Comparison of ENCODE assay signal across 17 cellular contexts in the genomic region with DNA sequence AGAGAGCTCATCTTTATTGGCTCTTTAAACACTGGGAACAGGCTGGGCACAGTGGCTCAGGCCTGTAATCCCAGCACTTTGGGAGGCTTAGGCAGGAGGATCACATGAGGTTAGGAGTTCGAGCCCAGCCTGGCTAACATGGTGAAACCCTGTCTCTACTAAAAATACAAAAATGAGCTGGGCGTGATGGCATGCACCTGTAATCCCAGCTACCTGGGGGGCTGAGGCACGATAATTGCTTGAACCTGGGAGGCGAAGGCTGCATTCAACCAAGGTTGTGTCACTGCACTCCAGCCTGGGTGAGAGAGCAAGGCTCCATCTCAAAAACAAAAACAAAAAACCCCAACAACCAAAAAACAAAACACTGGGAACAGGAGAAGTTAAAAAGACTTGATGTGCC.
DNase-seq lines count a peak whose midpoint lies in the region; ATAC-seq and TF ChIP-seq lines count a peak whose summit lies in the region.
"Had no signal": no experiment of that assay in that cellular context is flagged by ENCODE, and none has a peak within 500 bp of the region (broad histone marks: within the 10 kb centered on the region; RNA-seq: fewer than 3 reads in every experiment).

No MANE protein-coding gene starts in this region.

- H3K9me3 ChIP-seq in esophagus muscularis mucosa, result no peaks in the 10 kb centered on the region
- no peaks in the 10 kb centered on the region for H3K9me3 ChIP-seq in osteoblast (ENCODE audit: low read depth, low read length)
- no peaks in the 10 kb centered on the region for H3K9me3 ChIP-seq in upper lobe of right lung
- H3K9me3 ChIP-seq in mammary epithelial cell (replicated peaks; ENCODE audit: insufficient read depth, low read length), result no peaks in the 10 kb centered on the region

- H3K4me1 Mint-ChIP-seq in HFFc6 (ENCODE audit: low read depth), result peaks cover 49% of the 10 kb centered on the region
- H3K4me1 Mint-ChIP-seq in natural killer cell, result no peaks in the 10 kb centered on the region
- H3K4me1 Mint-ChIP-seq: CD4-positive, alpha-beta memory T cell had no signal

- H3K27me3 Mint-ChIP-seq in HFFc6 (ENCODE audit: insufficient read depth) (no peaks in the 10 kb centered on the region; the same call in 1 of the 2 replicates), natural killer cell (ENCODE audit: low read depth in 2 of 2) (no peaks in the 10 kb centered on the region)
- H3K27me3 Mint-ChIP-seq: CD4-positive, alpha-beta memory T cell had no signal

- H3K9me3 Mint-ChIP-seq in HFFc6 (no peaks in the 10 kb centered on the region), natural killer cell (no peaks in the 10 kb centered on the region)
- H3K9me3 Mint-ChIP-seq: CD4-positive, alpha-beta memory T cell had no signal

- in situ Hi-C loops in mammary epithelial cell (cut with MboI; ENCODE audit: low sequenced_read_pairs in 2 of 2) (no loop called here), G401 (cut with HindIII; ENCODE audit: low sequenced_read_pairs) (loop anchor here (5.0 kb wide), 1 partner anchor 118 kb away; no protein-coding TSS in a partner anchor)

- DNase-seq in HFFc6 (no peak), esophagus muscularis mucosa (ENCODE audit: extremely low spot score) (no peak), osteoblast (ENCODE audit: insufficient read length, low spot score, missing footprints) (no peak), upper lobe of right lung (no peak), mammary epithelial cell (no peak), natural killer cell (no peak), G401 (ENCODE audit: low spot score) (no peak)
- DNase-seq: Calu3; CD4-positive, alpha-beta memory T cell; H7; KBM-7; NCI-H1436; NCI-H2029 treated with DMSO at 0.1 percent for 48 hours; NCI-H2171 treated with DMSO at 0.1 percent for 48 hours; NCI-H446 treated with DMSO at 0.1 percent for 48 hours; OCI-M1; SHP77 treated with DMSO at 0.1 percent for 48 hours had no signal

- H4K20me1 ChIP-seq in osteoblast (ENCODE audit: insufficient read depth, low read length) (no peaks in the 10 kb centered on the region), mammary epithelial cell (ENCODE audit: insufficient read depth, low read length) (no peaks in the 10 kb centered on the region)

- peak overlapping the region; percentile 80 for H3K27ac Mint-ChIP-seq in HFFc6
- no peak overlapping the region for H3K27ac Mint-ChIP-seq in natural killer cell

- no peak overlapping the region for H3K4me3 ChIP-seq in esophagus muscularis mucosa
- no peak overlapping the region for H3K4me3 ChIP-seq in osteoblast (ENCODE audit: insufficient read depth, low read length)
- no peak overlapping the region for H3K4me3 ChIP-seq in upper lobe of right lung
- no peak overlapping the region for H3K4me3 ChIP-seq in mammary epithelial cell (replicated peaks in 1 of 3; ENCODE audit: insufficient read depth in 1 of 3, low read depth in 2 of 3, low read length in 3 of 3)

- TF ChIP-seq CTCF in HFFc6 (IDR thresholded peaks at IDR 0.05) (no peak), esophagus muscularis mucosa (IDR thresholded peaks at IDR 0.05) (no peak), osteoblast (IDR thresholded peaks at IDR 0.05; ENCODE audit: extremely low read depth, low read depth, low read length) (no peak), upper lobe of right lung (IDR thresholded peaks at IDR 0.05) (no peak), mammary epithelial cell (conservative IDR thresholded peaks at IDR 0.05 in 1 of 2, IDR thresholded peaks at IDR 0.05 in 1 of 2; ENCODE audit: extremely low read depth in 1 of 2, insufficient read depth in 1 of 2, low read depth in 1 of 2, low read length in 2 of 2) (no peak), natural killer cell (IDR thresholded peaks at IDR 0.05) (no peak)

- peaks cover 8 to 53% (median 43%) of the 10 kb centered on the region in 4 donors for H3K4me1 ChIP-seq in esophagus muscularis mucosa
- H3K4me1 ChIP-seq in osteoblast (ENCODE audit: insufficient read depth, low read length), result peaks cover 25% of the 10 kb centered on the region
- peaks cover 17% of the 10 kb centered on the region for H3K4me1 ChIP-seq in upper lobe of right lung
- H3K4me1 ChIP-seq in mammary epithelial cell (ENCODE audit: insufficient read depth, low read length), result no peaks in the 10 kb centered on the region

- dilution Hi-C loops in mammary epithelial cell (cut with HindIII; ENCODE audit: low sequenced_read_pairs), result no loop called here

- no peaks in the 10 kb centered on the region for H3K27me3 ChIP-seq in esophagus muscularis mucosa
- H3K27me3 ChIP-seq in osteoblast (ENCODE audit: insufficient read depth, low read length), result no peaks in the 10 kb centered on the region
- no peaks in the 10 kb centered on the region for H3K27me3 ChIP-seq in upper lobe of right lung
- no peaks in the 10 kb centered on the region for H3K27me3 ChIP-seq in mammary epithelial cell (ENCODE audit: insufficient read depth, low read length)

- BruUV-seq in mammary epithelial cell (replicated peaks; lab: Mats Ljungman, UMichigan), result no TSS peak

- intact Hi-C loops in esophagus muscularis mucosa (cut with DNase I) (no loop called here), upper lobe of right lung (cut with DNase I) (no loop called here), mammary epithelial cell (cut with micrococcal nuclease) (no loop called here), natural killer cell (cut with micrococcal nuclease) (no loop called here)

- TF ChIP-seq EP300 in esophagus muscularis mucosa (IDR thresholded peaks at IDR 0.05), result no peak

- peaks cover 12% of the 10 kb centered on the region for H3K79me2 ChIP-seq in osteoblast (ENCODE audit: insufficient read depth, low read length)
- no peaks in the 10 kb centered on the region for H3K79me2 ChIP-seq in mammary epithelial cell (ENCODE audit: insufficient read depth, low read length)

- H3K36me3 Mint-ChIP-seq in HFFc6 (ENCODE audit: low read depth) (peaks cover 29% of the 10 kb centered on the region; the same call in 1 of the 2 replicates), natural killer cell (peaks cover 10% of the 10 kb centered on the region)

- no peak overlapping the region for H3K9ac ChIP-seq in mammary epithelial cell (ENCODE audit: insufficient read depth, low read length)

- H3K27ac ChIP-seq in esophagus muscularis mucosa (replicated peaks in 1 of 4) (peak overlapping the region; percentile 67 to 73 (median 70)), osteoblast (ENCODE audit: low read depth, low read length) (peak overlapping the region; percentile 7), upper lobe of right lung (peak overlapping the region; percentile 43), mammary epithelial cell (ENCODE audit: insufficient read depth, low read depth, low read length) (no peak overlapping the region)

- ATAC-seq in upper lobe of right lung (no peak), natural killer cell (no peak)

- CTCF ChIA-PET in mammary epithelial cell (lab: Charles Lee; ENCODE audit: low non-redundant PET), result no interaction called here

- TF ChIP-seq POLR2A in esophagus muscularis mucosa (IDR thresholded peaks at IDR 0.05; ENCODE audit: low read depth), result no peak

- peak overlapping the region; percentile 47; the same call in 1 of the 2 replicates for H3K4me3 Mint-ChIP-seq in HFFc6
- no peak overlapping the region for H3K4me3 Mint-ChIP-seq in natural killer cell
- H3K4me3 Mint-ChIP-seq: CD4-positive, alpha-beta memory T cell had no signal

- 95% methylated on average over 4 of the region's 4 CpGs for WGBS in esophagus muscularis mucosa
- WGBS in mammary epithelial cell (ENCODE audit: low coverage, missing lambda C conversion rate), result 87% methylated on average over 4 of the region's 4 CpGs

- H3K4me2 ChIP-seq in osteoblast (ENCODE audit: insufficient read depth, low read length), result no peak overlapping the region
- no peak overlapping the region for H3K4me2 ChIP-seq in mammary epithelial cell (ENCODE audit: insufficient read depth, low read depth, low read length)

- H3K36me3 ChIP-seq in esophagus muscularis mucosa, result peaks cover 0 to 44% (median 23%) of the 10 kb centered on the region in 4 donors
- peaks cover 34% of the 10 kb centered on the region for H3K36me3 ChIP-seq in osteoblast (ENCODE audit: insufficient read depth, low read length)
- peaks cover 40% of the 10 kb centered on the region for H3K36me3 ChIP-seq in upper lobe of right lung
- H3K36me3 ChIP-seq in mammary epithelial cell (ENCODE audit: insufficient read depth, low read length), result peaks cover 19% of the 10 kb centered on the region

- H2AFZ ChIP-seq in osteoblast (ENCODE audit: low read length) (no peak overlapping the region), mammary epithelial cell (ENCODE audit: low read depth, low read length) (no peak overlapping the region)
